25 cellular contexts compared by ENCODE assay signal in the genomic region with DNA sequence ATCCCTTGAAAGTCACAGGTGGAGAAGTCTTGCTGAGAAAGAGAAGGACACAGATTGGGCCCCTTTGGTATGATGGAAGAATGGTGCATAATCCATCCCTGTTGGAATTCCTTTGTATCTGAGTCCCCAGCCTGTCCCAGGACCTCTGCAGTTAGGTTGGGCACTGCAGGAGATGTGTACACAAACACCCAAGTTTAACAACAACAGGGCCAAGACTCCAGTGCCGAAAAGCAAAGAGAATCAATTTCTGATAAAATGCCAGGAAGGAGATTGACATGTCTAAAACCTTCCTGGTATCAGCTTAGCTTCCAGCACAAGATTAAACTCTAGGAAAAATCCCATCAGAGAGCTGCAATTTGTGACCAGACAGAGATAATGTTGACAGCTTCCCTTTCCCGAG.
"Had no signal": no experiment of that assay in that cellular context is flagged by ENCODE, and none has a peak within 500 bp of the region (broad histone marks: within the 10 kb centered on the region; RNA-seq: fewer than 3 reads in every experiment).

No MANE protein-coding gene starts in this region.

- DNase-seq: effector memory CD8-positive, alpha-beta T cell; esophagus squamous epithelium; foreskin fibroblast; glutamatergic neuron; islet precursor cell; mammary epithelial cell; midbrain; occipital lobe; psoas muscle; retina; right lobe of liver; spleen; stimulated activated CD4-positive, alpha-beta T cell treated with anti-CD3 and anti-CD28 coated beads, Interleukin-15, amount 100 ng/mL, for 24 hours; stimulated activated CD4-positive, alpha-beta T cell treated with anti-CD3 and anti-CD28 coated beads, Interleukin-1b, Interleukin-23, amount 100 ng/mL, for 48 hours; stimulated activated CD4-positive, alpha-beta T cell treated with anti-CD3 and anti-CD28 coated beads, Interleukin-4, amount 100 ng/mL, for 24 hours; tibial artery; upper lobe of left lung; uterus had no signal

- H3K79me2 ChIP-seq: parathyroid adenoma had no signal

- H3K27ac Mint-ChIP-seq: dendritic cell treated with granulocyte-macrophage colony-stimulating factor and Interleukin-4, amounts not matched to agents 40 ng/mL and 50 ng/mL, for 4 days; effector memory CD8-positive, alpha-beta T cell; natural killer cell treated with Interleukin-12 subunit alpha and Interleukin-12 subunit beta and Interleukin-15 and Interleukin-18, amount 100 ng/mL, for 72 hours; stimulated activated memory B cell treated with anti-CD40 and anti-IgM and Interleukin-4, amounts not matched to agents 10 μg/mL and 1 μg/mL and 100 μg/mL, for 72 hours; stimulated activated naive CD8-positive, alpha-beta T cell treated with anti-CD3 and anti-CD28 coated beads, Interleukin-15, Interleukin-2, amounts not matched to agents 100 ng/mL and 50 ng/mL, for 24 hours had no signal

- H3K9me3 Mint-ChIP-seq: dendritic cell treated with granulocyte-macrophage colony-stimulating factor and Interleukin-4, amounts not matched to agents 40 ng/mL and 50 ng/mL, for 4 days; effector memory CD8-positive, alpha-beta T cell; natural killer cell treated with Interleukin-12 subunit alpha and Interleukin-12 subunit beta and Interleukin-15 and Interleukin-18, amount 100 ng/mL, for 72 hours; stimulated activated naive CD8-positive, alpha-beta T cell treated with anti-CD3 and anti-CD28 coated beads, Interleukin-15, Interleukin-2, amounts not matched to agents 100 ng/mL and 50 ng/mL, for 24 hours had no signal

- H3K4me3 Mint-ChIP-seq: dendritic cell treated with granulocyte-macrophage colony-stimulating factor and Interleukin-4, amounts not matched to agents 40 ng/mL and 50 ng/mL, for 4 days; effector memory CD8-positive, alpha-beta T cell; natural killer cell treated with Interleukin-12 subunit alpha and Interleukin-12 subunit beta and Interleukin-15 and Interleukin-18, amount 100 ng/mL, for 72 hours; stimulated activated memory B cell treated with anti-CD40 and anti-IgM and Interleukin-4, amounts not matched to agents 10 μg/mL and 1 μg/mL and 100 μg/mL, for 72 hours; stimulated activated naive CD8-positive, alpha-beta T cell treated with anti-CD3 and anti-CD28 coated beads, Interleukin-15, Interleukin-2, amounts not matched to agents 100 ng/mL and 50 ng/mL, for 24 hours had no signal

- H2AFZ ChIP-seq: parathyroid adenoma had no signal

- H3K27me3 ChIP-seq: esophagus squamous epithelium, gastroesophageal sphincter, right lobe of liver, spleen, tibial artery, upper lobe of left lung, uterus had no signal

- H3K9me3 ChIP-seq: esophagus squamous epithelium, gastroesophageal sphincter, psoas muscle, right lobe of liver, spleen, tibial artery, upper lobe of left lung, uterus had no signal

- H3K27me3 Mint-ChIP-seq: dendritic cell treated with granulocyte-macrophage colony-stimulating factor and Interleukin-4, amounts not matched to agents 40 ng/mL and 50 ng/mL, for 4 days; effector memory CD8-positive, alpha-beta T cell; natural killer cell treated with Interleukin-12 subunit alpha and Interleukin-12 subunit beta and Interleukin-15 and Interleukin-18, amount 100 ng/mL, for 72 hours; stimulated activated memory B cell treated with anti-CD40 and anti-IgM and Interleukin-4, amounts not matched to agents 10 μg/mL and 1 μg/mL and 100 μg/mL, for 72 hours; stimulated activated naive CD8-positive, alpha-beta T cell treated with anti-CD3 and anti-CD28 coated beads, Interleukin-15, Interleukin-2, amounts not matched to agents 100 ng/mL and 50 ng/mL, for 24 hours had no signal

- H3K4me1 ChIP-seq: parathyroid adenoma, psoas muscle, right lobe of liver, spleen, upper lobe of left lung, uterus had no signal

- H3K4me1 Mint-ChIP-seq: stimulated activated memory B cell treated with anti-CD40 and anti-IgM and Interleukin-4, amounts not matched to agents 10 μg/mL and 1 μg/mL and 100 μg/mL, for 72 hours had no signal

- H3K4me3 ChIP-seq: esophagus squamous epithelium, gastroesophageal sphincter, psoas muscle, right lobe of liver, spleen, tibial artery, upper lobe of left lung, uterus had no signal

- ATAC-seq: effector memory CD8-positive, alpha-beta T cell; gastroesophageal sphincter; left lobe of liver; natural killer cell treated with Interleukin-12 subunit alpha and Interleukin-12 subunit beta and Interleukin-15 and Interleukin-18, amount 100 ng/mL, for 72 hours; psoas muscle; right lobe of liver; stimulated activated memory B cell treated with anti-CD40 and anti-IgM and Interleukin-4, amounts not matched to agents 10 μg/mL and 1 μg/mL and 100 μg/mL, for 72 hours had no signal

- H3K27ac ChIP-seq: esophagus squamous epithelium, gastroesophageal sphincter, parathyroid adenoma, psoas muscle, right lobe of liver, spleen, tibial artery, upper lobe of left lung, uterus had no signal

- H3K36me3 ChIP-seq: right lobe of liver, tibial artery, upper lobe of left lung, uterus had no signal

- H3K36me3 Mint-ChIP-seq: natural killer cell treated with Interleukin-12 subunit alpha and Interleukin-12 subunit beta and Interleukin-15 and Interleukin-18, amount 100 ng/mL, for 72 hours had no signal

- H3K9ac ChIP-seq: parathyroid adenoma had no signal
